In genomic region chr4:123362103-123362502, GRCh38 we compare ENCODE assay signal across 16 cellular contexts. TPM values are rescaled to one million over a fixed set of nuclear protein-coding genes. Genes with fewer than 3 reads are reported as not detected.
DNase-seq lines count a peak whose midpoint lies in the region; ATAC-seq and TF ChIP-seq lines count a peak whose summit lies in the region.
"Had no signal": no experiment of that assay in that cellular context is flagged by ENCODE, and none has a peak within 500 bp of the region (broad histone marks: within the 10 kb centered on the region; RNA-seq: fewer than 3 reads in every experiment).

No MANE protein-coding gene starts in this region.

- peak overlapping the region; percentile 8 for H2AFZ ChIP-seq in neuron (ENCODE audit: low read depth, low read length)

- H3K27me3 ChIP-seq in heart right ventricle (no peaks in the 10 kb centered on the region), ascending aorta (no peaks in the 10 kb centered on the region), neuron (ENCODE audit: insufficient read depth, low read length) (no peaks in the 10 kb centered on the region), suprapubic skin (no peaks in the 10 kb centered on the region)

- intact Hi-C loops in heart right ventricle (cut with DNase I) (loop anchor here in 1 of 10 donors (5.0 kb wide), 1 partner anchor 35 kb away; the partner anchor contains the start of gene SPRY1), left cardiac atrium (cut with DNase I) (no loop called here), ascending aorta (cut with DNase I) (no loop called here)

- 86 to 88% methylated on average over 1 of the region's 1 CpG for WGBS in heart right ventricle, 2 donors
- WGBS in suprapubic skin, result 94% methylated on average over 1 of the region's 1 CpG

- H3K27ac ChIP-seq in heart right ventricle, result peak overlapping the region in 9 of 10 donors; percentile 7 to 84 (median 67)
- peak overlapping the region; percentile 74 to 83 for H3K27ac ChIP-seq in ascending aorta
- no peak overlapping the region for H3K27ac ChIP-seq in suprapubic skin
- H3K27ac ChIP-seq: RWPE1 had no signal

- TF ChIP-seq EP300 in suprapubic skin (IDR thresholded peaks at IDR 0.05), result no peak

- no peak for DNase-seq in heart right ventricle
- DNase-seq in left cardiac atrium, result no peak
- no peak for DNase-seq in ascending aorta (ENCODE audit: low spot score in 2 of 2)
- no peak for DNase-seq in suprapubic skin (ENCODE audit: low spot score in 2 of 2)
- no peak for DNase-seq in NCI-H69 (lab: John Stamatoyannopoulos, UW)
- no peak for DNase-seq in NCI-H446 treated with DMSO at 0.1 percent for 48 hours (lab: John Stamatoyannopoulos, UW)
- no peak for DNase-seq in NCI-H1105 treated with DMSO at 0.1 percent for 48 hours (lab: John Stamatoyannopoulos, UW)
- DNase-seq: 8988T, NCI-H1436 treated with DMSO at 0.1 percent for 48 hours, NCI-H2081 treated with DMSO at 0.1 percent for 48 hours, NCI-H2227 treated with DMSO at 0.1 percent for 48 hours, NCI-H526, SK-N-SH had no signal

- TF ChIP-seq POLR2A in suprapubic skin (IDR thresholded peaks at IDR 0.05), result no peak

- TF ChIP-seq CTCF in heart right ventricle (IDR thresholded peaks at IDR 0.05) (no peak), ascending aorta (IDR thresholded peaks at IDR 0.05) (no peak), suprapubic skin (IDR thresholded peaks at IDR 0.05) (no peak)

- H3K4me3 ChIP-seq in heart right ventricle (no peak overlapping the region), ascending aorta (no peak overlapping the region), neuron (ENCODE audit: low read length) (no peak overlapping the region), suprapubic skin (no peak overlapping the region)
- H3K4me3 ChIP-seq: HAP-1 had no signal

- H3K4me1 ChIP-seq in heart right ventricle (peaks cover 0 to 42% (median 13%) of the 10 kb centered on the region in 9 donors), ascending aorta (peaks cover 3 to 10% of the 10 kb centered on the region in 2 donors), neuron (ENCODE audit: insufficient read depth, low read length) (peaks cover 15% of the 10 kb centered on the region), suprapubic skin (peaks cover 20% of the 10 kb centered on the region)
- H3K4me1 ChIP-seq: HAP-1 had no signal

- H3K36me3 ChIP-seq in heart right ventricle, result no peaks in the 10 kb centered on the region
- H3K36me3 ChIP-seq in ascending aorta, result no peaks in the 10 kb centered on the region
- no peaks in the 10 kb centered on the region for H3K36me3 ChIP-seq in neuron (ENCODE audit: insufficient read depth, low read length)
- no peaks in the 10 kb centered on the region for H3K36me3 ChIP-seq in suprapubic skin
- H3K36me3 ChIP-seq: HAP-1 had no signal

- ATAC-seq in heart right ventricle (no peak), left cardiac atrium (no peak)

- H3K9me3 ChIP-seq in heart right ventricle (peaks cover 0 to 10% (median 0%) of the 10 kb centered on the region in 11 donors), ascending aorta (no peaks in the 10 kb centered on the region), neuron (ENCODE audit: low read length) (peaks cover 11% of the 10 kb centered on the region), suprapubic skin (no peaks in the 10 kb centered on the region)
- H3K9me3 ChIP-seq: HAP-1, SK-N-SH had no signal

RNA-seq across cellular contexts. Expression of gene SPRY1, which starts 34.5 kb away (rescaled TPM):
- total RNA-seq in heart right ventricle, result 10 to 100 TPM; 21.6 to 61.7 (median 37.4) TPM
- 10 to 100 TPM; 30.2 to 42.2 TPM for polyA plus RNA-seq in heart right ventricle
- total RNA-seq in left cardiac atrium, result 10 to 100 TPM; 59.6 to 89.9 TPM
- 348 TPM for total RNA-seq in ascending aorta
- 100 to 1,000 TPM; 113 to 381 (median 206) TPM for total RNA-seq in suprapubic skin
